In the genomic region with DNA sequence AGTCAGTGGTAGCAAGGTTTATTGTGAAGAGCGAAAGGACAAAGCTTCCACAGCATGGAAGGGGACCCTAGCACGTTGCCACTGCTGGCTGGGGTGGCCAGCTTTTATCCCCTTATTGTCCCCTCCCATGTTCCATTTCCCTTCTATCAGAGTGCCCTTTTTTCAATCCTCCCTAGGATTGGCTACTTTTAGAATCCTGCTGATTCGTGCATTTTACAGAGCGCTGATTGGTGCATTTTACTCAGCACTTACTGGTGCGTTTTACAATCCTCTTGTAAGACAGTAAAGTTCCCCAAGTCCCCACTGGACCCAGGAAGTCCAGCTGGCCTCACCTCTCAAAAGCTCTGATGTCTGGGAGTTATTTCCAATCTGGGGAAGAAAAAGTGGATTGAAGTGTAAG, we compare ENCODE assay signal across 13 cellular contexts.
"Had no signal": no experiment of that assay in that cellular context is flagged by ENCODE, and none has a peak within 500 bp of the region (broad histone marks: within the 10 kb centered on the region; RNA-seq: fewer than 3 reads in every experiment).

No MANE protein-coding gene starts in this region.

- H3K27ac ChIP-seq: epithelial cell of prostate, esophagus muscularis mucosa had no signal

- H3K9me3 ChIP-seq: esophagus muscularis mucosa, gastrocnemius medialis, mucosa of descending colon had no signal

- ATAC-seq: effector memory CD8-positive, alpha-beta T cell; mucosa of descending colon; naive thymus-derived CD8-positive, alpha-beta T cell had no signal

- H3K36me3 Mint-ChIP-seq: naive thymus-derived CD8-positive, alpha-beta T cell; type B pancreatic cell had no signal

- H3K9me3 Mint-ChIP-seq: dendritic cell treated with granulocyte-macrophage colony-stimulating factor and Interleukin-4, amounts not matched to agents 40 ng/mL and 50 ng/mL, for 4 days; effector memory CD8-positive, alpha-beta T cell; naive thymus-derived CD8-positive, alpha-beta T cell; type B pancreatic cell had no signal

- DNase-seq: effector memory CD8-positive, alpha-beta T cell; islet precursor cell; mammary epithelial cell; mucosa of descending colon; naive thymus-derived CD8-positive, alpha-beta T cell; stimulated activated CD4-positive, alpha-beta T cell treated with anti-CD3 and anti-CD28 coated beads, Interleukin-2, amount 100 ng/mL, for 48 hours; stimulated activated naive CD4-positive, alpha-beta T cell treated with Interleukin-2 at 50 U/mL for 16 hours had no signal

- H3K27me3 ChIP-seq: esophagus muscularis mucosa had no signal

- H3K4me3 Mint-ChIP-seq: dendritic cell treated with granulocyte-macrophage colony-stimulating factor and Interleukin-4, amounts not matched to agents 40 ng/mL and 50 ng/mL, for 4 days; effector memory CD8-positive, alpha-beta T cell; naive thymus-derived CD8-positive, alpha-beta T cell; type B pancreatic cell had no signal

- H3K27ac Mint-ChIP-seq: dendritic cell treated with granulocyte-macrophage colony-stimulating factor and Interleukin-4, amounts not matched to agents 40 ng/mL and 50 ng/mL, for 4 days; effector memory CD8-positive, alpha-beta T cell; type B pancreatic cell had no signal

- H3K4me3 ChIP-seq: esophagus muscularis mucosa, mucosa of descending colon, smooth muscle cell had no signal

- H3K36me3 ChIP-seq: esophagus muscularis mucosa, gastrocnemius medialis had no signal
